Comparison of ENCODE assay signal across 7 cellular contexts in the genomic region with DNA sequence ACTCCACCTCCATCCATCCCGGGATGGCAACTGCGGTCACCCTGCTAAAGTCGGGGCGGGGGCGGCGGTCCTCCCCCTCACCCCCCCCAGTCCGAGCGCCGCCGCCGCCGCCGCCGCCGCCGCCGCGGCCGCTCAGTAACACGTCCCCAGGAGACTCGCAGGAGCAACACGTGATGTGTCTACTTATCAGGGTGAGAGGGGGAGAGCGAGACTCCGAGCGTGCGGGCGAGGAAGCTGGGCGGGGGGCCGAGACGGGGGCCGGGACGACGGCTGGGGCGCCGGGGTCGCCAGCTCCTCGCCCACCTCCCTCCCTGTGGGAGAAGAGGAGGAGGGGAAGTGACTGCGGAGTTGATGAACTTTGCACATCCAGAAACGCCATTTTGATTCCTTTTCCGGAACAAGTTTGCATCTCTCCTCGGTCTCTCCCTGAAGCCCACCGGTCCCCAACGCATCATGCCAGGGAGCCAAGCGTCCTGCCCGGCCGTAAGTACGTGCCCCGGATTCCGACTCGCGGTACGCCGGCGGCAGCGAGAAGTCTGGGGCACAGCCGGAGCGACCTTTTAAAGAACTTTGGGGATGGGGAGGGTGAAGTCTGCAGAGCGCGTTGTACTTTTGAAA. TPM values are rescaled to one million over a fixed set of nuclear protein-coding genes. Genes with fewer than 3 reads are reported as not detected.
A peak's percentile ranks its signal among the peaks of the same experiment; 100 is the strongest.
DNase-seq lines count a peak whose midpoint lies in the region; ATAC-seq and TF ChIP-seq lines count a peak whose summit lies in the region.

A gene with protein sequence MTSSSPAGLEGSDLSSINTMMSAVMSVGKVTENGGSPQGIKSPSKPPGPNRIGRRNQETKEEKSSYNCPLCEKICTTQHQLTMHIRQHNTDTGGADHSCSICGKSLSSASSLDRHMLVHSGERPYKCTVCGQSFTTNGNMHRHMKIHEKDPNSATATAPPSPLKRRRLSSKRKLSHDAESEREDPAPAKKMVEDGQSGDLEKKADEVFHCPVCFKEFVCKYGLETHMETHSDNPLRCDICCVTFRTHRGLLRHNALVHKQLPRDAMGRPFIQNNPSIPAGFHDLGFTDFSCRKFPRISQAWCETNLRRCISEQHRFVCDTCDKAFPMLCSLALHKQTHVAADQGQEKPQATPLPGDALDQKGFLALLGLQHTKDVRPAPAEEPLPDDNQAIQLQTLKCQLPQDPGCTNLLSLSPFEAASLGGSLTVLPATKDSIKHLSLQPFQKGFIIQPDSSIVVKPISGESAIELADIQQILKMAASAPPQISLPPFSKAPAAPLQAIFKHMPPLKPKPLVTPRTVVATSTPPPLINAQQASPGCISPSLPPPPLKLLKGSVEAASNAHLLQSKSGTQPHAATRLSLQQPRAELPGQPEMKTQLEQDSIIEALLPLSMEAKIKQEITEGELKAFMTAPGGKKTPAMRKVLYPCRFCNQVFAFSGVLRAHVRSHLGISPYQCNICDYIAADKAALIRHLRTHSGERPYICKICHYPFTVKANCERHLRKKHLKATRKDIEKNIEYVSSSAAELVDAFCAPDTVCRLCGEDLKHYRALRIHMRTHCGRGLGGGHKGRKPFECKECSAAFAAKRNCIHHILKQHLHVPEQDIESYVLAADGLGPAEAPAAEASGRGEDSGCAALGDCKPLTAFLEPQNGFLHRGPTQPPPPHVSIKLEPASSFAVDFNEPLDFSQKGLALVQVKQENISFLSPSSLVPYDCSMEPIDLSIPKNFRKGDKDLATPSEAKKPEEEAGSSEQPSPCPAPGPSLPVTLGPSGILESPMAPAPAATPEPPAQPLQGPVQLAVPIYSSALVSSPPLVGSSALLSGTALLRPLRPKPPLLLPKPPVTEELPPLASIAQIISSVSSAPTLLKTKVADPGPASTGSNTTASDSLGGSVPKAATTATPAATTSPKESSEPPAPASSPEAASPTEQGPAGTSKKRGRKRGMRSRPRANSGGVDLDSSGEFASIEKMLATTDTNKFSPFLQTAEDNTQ (N-terminal part only) (plus strand): TSS at position 384 of the 618 bp plus-strand sequence. CDS start 73,951 bp downstream, outside the sequence.

- peak within 1 kb of the TSS; percentile 95 for H3K4me3 Mint-ChIP-seq in activated B cell treated with CpG ODN at 0.5 μM for 24 hours
- peak within 1 kb of the TSS; percentile 96 for H3K4me3 Mint-ChIP-seq in chondrocyte (ENCODE audit: unreplicated experiment)

- TF ChIP-seq CTCF in activated B cell treated with CpG ODN at 0.5 μM for 24 hours (IDR thresholded peaks at IDR 0.05) (no peak), chondrocyte (IDR thresholded peaks at IDR 0.05) (no peak)

- CTCF ChIA-PET in activated B cell treated with CpG ODN at 0.5 μM for 24 hours (lab: Charles Lee), result interaction anchor here (0.7 kb wide), 1 partner anchor 604 kb away, joined by 3 read pairs; no protein-coding TSS in a partner anchor

- H3K9me3 Mint-ChIP-seq in activated B cell treated with CpG ODN at 0.5 μM for 24 hours (no peaks in the 10 kb centered on the region), chondrocyte (ENCODE audit: low read depth) (no peaks in the 10 kb centered on the region)

- H3K27ac Mint-ChIP-seq in activated B cell treated with CpG ODN at 0.5 μM for 24 hours (peak within 1 kb of the TSS; percentile 94), chondrocyte (ENCODE audit: unreplicated experiment) (peak within 1 kb of the TSS; percentile 91)

- POLR2A ChIA-PET in activated B cell treated with CpG ODN at 0.5 μM for 24 hours (lab: Charles Lee), result interaction anchor here (0.6 to 4.9 kb wide), 9 partner anchors 9 to 775 kb away, joined by 3 to 27 read pairs (median 10); no protein-coding TSS in a partner anchor

- peak; percentile 51 for ATAC-seq in GM18505 (IDR thresholded peaks at IDR 0.05; ENCODE audit: unreplicated experiment)
- ATAC-seq in HG02642 (IDR thresholded peaks at IDR 0.05; ENCODE audit: poor library complexity, unreplicated experiment), result peak; percentile 65
- peak; percentile 64 for ATAC-seq in activated B cell treated with CpG ODN at 0.5 μM for 24 hours (ENCODE audit: low read depth)

- H3K27me3 Mint-ChIP-seq in activated B cell treated with CpG ODN at 0.5 μM for 24 hours, result no peaks in the 10 kb centered on the region
- H3K27me3 Mint-ChIP-seq in chondrocyte (ENCODE audit: low read depth), result no peaks in the 10 kb centered on the region

- intact Hi-C loops in activated B cell treated with CpG ODN at 0.5 μM for 24 hours (cut with micrococcal nuclease), result loop anchor here (1.0 to 2.0 kb wide), 9 partner anchors 34 to 519 kb away; partner anchors contain the start of gene LY86

- peaks cover 16% of the 10 kb centered on the region for H3K36me3 Mint-ChIP-seq in activated B cell treated with CpG ODN at 0.5 μM for 24 hours (ENCODE audit: low read depth)
- no peaks in the 10 kb centered on the region for H3K36me3 Mint-ChIP-seq in chondrocyte (ENCODE audit: low read depth)

- TF ChIP-seq POLR2A in GM18505 (IDR thresholded peaks at IDR 0.05; ENCODE audit: borderline replicate concordance, extremely low read depth, insufficient read depth, insufficient read length), result peak; percentile 63

- DNase-seq in NCI-H2029 (lab: John Stamatoyannopoulos, UW) (peak; percentile 60), activated B cell treated with CpG ODN at 0.5 μM for 24 hours (peak; percentile 61), chondrocyte (ENCODE audit: low spot score) (no peak), kidney tubule cell (ENCODE audit: low spot score) (peak; percentile 68)
- peak; percentile 36 to 48 for DNase-seq in stimulated activated CD4-positive, alpha-beta T cell treated with anti-CD3 and anti-CD28 coated beads, Interleukin-2, amount 100 ng/mL, for 48 hours

- H3K4me1 Mint-ChIP-seq in activated B cell treated with CpG ODN at 0.5 μM for 24 hours, result peaks cover 38% of the 10 kb centered on the region
- H3K4me1 Mint-ChIP-seq in chondrocyte (ENCODE audit: low read depth), result peaks cover 32% of the 10 kb centered on the region

RNA-seq across cellular contexts. Expression of the gene that starts here (rescaled TPM):
- total RNA-seq in activated B cell treated with CpG ODN at 0.5 μM for 24 hours (62.2 and 67.7 TPM in 2 replicates), chondrocyte (25.7 to 29.5 TPM (median 28.4 TPM) in 3 replicates)
